In genomic region chr10:100878291-100878910, GRCh38 we compare ENCODE assay signal across 8 cellular contexts. TPM values are rescaled to one million over a fixed set of nuclear protein-coding genes. Genes with fewer than 3 reads are reported as not detected.
A peak's percentile ranks its signal among the peaks of the same experiment; 100 is the strongest.
DNase-seq lines count a peak whose midpoint lies in the region; ATAC-seq and TF ChIP-seq lines count a peak whose summit lies in the region.

No MANE protein-coding gene starts in this region.

- POLR2A ChIA-PET in activated CD4-positive, alpha-beta T cell treated with anti-CD3 and anti-CD28 coated beads for 36 hours (lab: Charles Lee), result interaction anchor here (1.1 kb wide), 1 partner anchor 134 kb away, joined by 3 read pairs; no protein-coding TSS in a partner anchor

- intact Hi-C loops in activated CD4-positive, alpha-beta T cell treated with anti-CD3 and anti-CD28 coated beads for 36 hours (cut with DNase I, micrococcal nuclease), result loop anchor here (1.0 to 10.0 kb wide), 3 partner anchors 208 to 444 kb away; no protein-coding TSS in a partner anchor
- intact Hi-C loops in testis (cut with DNase I; ENCODE audit: low total_unique reads), result no loop called here

- H3K4me3 Mint-ChIP-seq in activated CD4-positive, alpha-beta T cell treated with anti-CD3 and anti-CD28 coated beads for 36 hours, result no peak overlapping the region

- no peaks in the 10 kb centered on the region for H3K36me3 Mint-ChIP-seq in activated CD4-positive, alpha-beta T cell treated with anti-CD3 and anti-CD28 coated beads for 36 hours (ENCODE audit: low read depth)

- peaks cover 7% of the 10 kb centered on the region for H3K27me3 Mint-ChIP-seq in activated CD4-positive, alpha-beta T cell treated with anti-CD3 and anti-CD28 coated beads for 36 hours

- H3K27me3 ChIP-seq in lung (ENCODE audit: control insufficient read depth, insufficient read depth) (no peaks in the 10 kb centered on the region), testis (no peaks in the 10 kb centered on the region)

- DNase-seq in activated CD4-positive, alpha-beta T cell treated with anti-CD3 and anti-CD28 coated beads for 36 hours, result peak; percentile 63
- no peak for DNase-seq in activated CD4-positive, alpha-beta T cell treated with anti-CD3 and anti-CD28 coated beads, Interleukin-2, amount 50 U/mL, for 4 hours
- DNase-seq in Kasumi-1 (lab: John Stamatoyannopoulos, UW) (peak; percentile 89 to 91), SK-MEL-5 (ENCODE audit: low read depth, low spot score) (peak; percentile 81), dermis blood vessel endothelial cell (peak; percentile 83), lung (ENCODE audit: low spot score) (no peak), testis (peak; percentile 77)

- H3K27ac ChIP-seq in lung (ENCODE audit: low read depth in 1 of 2, low read length in 1 of 2), result no peak overlapping the region
- no peak overlapping the region for H3K27ac ChIP-seq in testis

- H3K36me3 ChIP-seq in lung (ENCODE audit: control insufficient read depth in 2 of 2, insufficient read depth in 2 of 2, low read length in 2 of 2) (no peaks in the 10 kb centered on the region), testis (ENCODE audit: low read depth, missing control alignments) (no peaks in the 10 kb centered on the region)

- H3K9me3 ChIP-seq in lung (ENCODE audit: control insufficient read depth in 2 of 2, insufficient read depth in 1 of 2, low read length in 1 of 2) (no peaks in the 10 kb centered on the region), testis (no peaks in the 10 kb centered on the region)

- H3K4me3 ChIP-seq in lung (no peak overlapping the region), testis (no peak overlapping the region)

- H3K4me1 Mint-ChIP-seq in activated CD4-positive, alpha-beta T cell treated with anti-CD3 and anti-CD28 coated beads for 36 hours, result peaks cover 4% of the 10 kb centered on the region

- H3K27ac Mint-ChIP-seq in activated CD4-positive, alpha-beta T cell treated with anti-CD3 and anti-CD28 coated beads for 36 hours, result no peak overlapping the region

- no peak for TF ChIP-seq POLR2A in testis (IDR thresholded peaks at IDR 0.05)

- TF ChIP-seq CTCF in lung (IDR thresholded peaks at IDR 0.05; ENCODE audit: control extremely low read depth, extremely low read depth) (peak; percentile 36), testis (IDR thresholded peaks at IDR 0.05) (peak; percentile 58 to 63 (median 62))

- no peaks in the 10 kb centered on the region for H3K9me3 Mint-ChIP-seq in activated CD4-positive, alpha-beta T cell treated with anti-CD3 and anti-CD28 coated beads for 36 hours (ENCODE audit: low read depth)

- WGBS in lung, 2 donors, result 14 to 15% methylated on average over 5 of the region's 5 CpGs
- WGBS in testis, 2 donors, result 22 to 49% methylated on average over 3 to 5 of the region's 5 CpGs

- CTCF ChIA-PET in activated CD4-positive, alpha-beta T cell treated with anti-CD3 and anti-CD28 coated beads for 36 hours (lab: Charles Lee), result interaction anchor here (0.6 to 2.1 kb wide), 19 partner anchors 10 to 589 kb away, joined by 3 to 15 read pairs (median 3); partner anchors contain the start of gene PAX2

- in situ Hi-C loops in SK-MEL-5 (cut with HindIII; ENCODE audit: low pct_unique_long_range_greater_than_20kb, low sequenced_read_pairs), result loop anchor here (25.0 kb wide), 1 partner anchor 316 kb away; no protein-coding TSS in a partner anchor

- ATAC-seq in activated CD4-positive, alpha-beta T cell treated with anti-CD3 and anti-CD28 coated beads for 36 hours, result peak; percentile 86
- ATAC-seq in lung (ENCODE audit: insufficient read depth, low FRiP score) (no peak), HG03354 (IDR thresholded peaks at IDR 0.05; ENCODE audit: poor library complexity, severe bottlenecking, unreplicated experiment) (no peak)

- H3K4me1 ChIP-seq in lung (ENCODE audit: control insufficient read depth in 2 of 2, insufficient read depth in 2 of 2, low read length in 2 of 2) (peaks cover 0 to 3% of the 10 kb centered on the region in 2 donors), testis (peaks cover 31% of the 10 kb centered on the region)

RNA-seq across cellular contexts. Expression of gene SLF2, which starts 34.4 kb away (rescaled TPM):
- 10 to 100 TPM; 30.9 to 34.3 TPM for total RNA-seq in activated CD4-positive, alpha-beta T cell treated with anti-CD3 and anti-CD28 coated beads for 36 hours
- total RNA-seq in SK-MEL-5 (2014; rRNA removed; shearing (Covaris generic)), result 21.8 and 24.4 TPM in 2 replicates
- polyA plus RNA-seq in SK-MEL-5 (2015; cell fraction: cytosol; rRNA removed), result 9.9 and 13.8 TPM in 2 replicates
- 39.7 and 44.5 TPM in 2 replicates for polyA plus RNA-seq in SK-MEL-5 (2015; cell fraction: nucleus; rRNA removed)
- total RNA-seq in dermis blood vessel endothelial cell, result 33.6 and 35.2 TPM in 2 replicates
- 10 to 100 TPM; 30.1 to 60.0 TPM for total RNA-seq in lung
- 10 to 100 TPM in 1 of 2 donors, 1 to 10 TPM in 1; 7.1 to 13.5 TPM for polyA plus RNA-seq in lung
- 100 to 1,000 TPM; 150 to 171 TPM for total RNA-seq in testis
- 42.6 TPM for polyA plus RNA-seq in testis (ENCODE audit: insufficient read depth, low read depth, low replicate concordance)

Comparison
In these comparisons a context has a peak if more than half of its experiments do, and no peak if none do; other contexts are left out.
1. DNase-seq: peak in activated CD4-positive, alpha-beta T cell treated with anti-CD3 and anti-CD28 coated beads for 36 hours (single experiment), Kasumi-1 (2 of 2), SK-MEL-5 (single experiment), dermis blood vessel endothelial cell (single experiment) and testis (single experiment); none in activated CD4-positive, alpha-beta T cell treated with anti-CD3 and anti-CD28 coated beads, Interleukin-2, amount 50 U/mL, for 4 hours (0 of 2) and lung (single experiment).